9 cellular contexts compared by ENCODE assay signal in the genomic region with DNA sequence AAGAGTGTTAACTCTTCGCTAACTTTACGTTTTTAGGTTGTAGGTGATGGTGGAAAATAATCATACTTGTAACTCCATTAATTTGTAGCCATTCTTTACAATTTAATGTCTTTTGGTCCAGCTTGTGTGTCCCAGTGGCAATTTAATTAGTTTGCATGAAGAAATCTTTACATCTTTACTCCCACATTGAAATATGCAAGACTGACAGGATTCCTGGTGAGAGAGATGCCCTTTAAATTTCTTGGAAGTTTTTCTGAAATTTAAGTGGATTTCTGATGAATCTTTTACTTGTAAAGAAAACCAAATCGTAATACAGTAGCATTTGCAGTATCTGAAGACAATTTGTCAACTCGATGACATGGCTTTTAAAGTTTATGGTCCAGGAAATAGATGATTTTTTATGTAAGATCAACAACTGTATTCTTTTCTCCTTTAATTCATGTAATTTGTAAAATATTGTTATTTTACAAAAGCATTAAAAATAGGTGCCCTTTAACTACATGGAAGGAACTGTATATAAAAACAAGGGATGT. TPM values are rescaled to one million over a fixed set of nuclear protein-coding genes. Genes with fewer than 3 reads are reported as not detected.
A peak's percentile ranks its signal among the peaks of the same experiment; 100 is the strongest.
DNase-seq lines count a peak whose midpoint lies in the region; ATAC-seq lines count a peak whose summit lies in the region.
"Had no signal": no experiment of that assay in that cellular context is flagged by ENCODE, and none has a peak within 500 bp of the region (broad histone marks: within the 10 kb centered on the region; RNA-seq: fewer than 3 reads in every experiment).

No MANE protein-coding gene starts in this region.

- DNase-seq in activated CD8-positive, alpha-beta T cell treated with anti-CD3 and anti-CD28 coated beads, Interleukin-2, amount 10 ng/mL, durations not matched to agents 7 days and 5 days: no peak
- no peak for DNase-seq in DMS153 (lab: John Stamatoyannopoulos, UW)
- no peak for DNase-seq in cerebellum (ENCODE audit: low spot score)
- DNase-seq in GM19238 (ENCODE audit: insufficient read length, low spot score): no peak
- no peak for DNase-seq in NCI-H748 (lab: John Stamatoyannopoulos, UW; ENCODE audit: unreplicated experiment)
- DNase-seq: kidney glomerular epithelial cell had no signal

- no peak overlapping the region for H3K27ac Mint-ChIP-seq in activated CD8-positive, alpha-beta T cell treated with anti-CD3 and anti-CD28 coated beads, Interleukin-2, amount 10 ng/mL, durations not matched to agents 7 days and 5 days
- H3K27ac Mint-ChIP-seq in stimulated activated memory B cell treated with anti-CD40 and anti-IgM and Interleukin-4, amounts not matched to agents 10 μg/mL and 1 μg/mL and 100 μg/mL, for 72 hours: no peak overlapping the region

- no peak overlapping the region for H3K9ac ChIP-seq in HUES6 (ENCODE audit: low read length)

- ATAC-seq in activated CD8-positive, alpha-beta T cell treated with anti-CD3 and anti-CD28 coated beads, Interleukin-2, amount 10 ng/mL, durations not matched to agents 7 days and 5 days: no peak
- ATAC-seq in stimulated activated memory B cell treated with anti-CD40 and anti-IgM and Interleukin-4, amounts not matched to agents 10 μg/mL and 1 μg/mL and 100 μg/mL, for 72 hours: no peak

- H3K9me3 ChIP-seq in HUES6 (ENCODE audit: control insufficient read depth, insufficient read depth, low read depth, low read length): no peaks in the 10 kb centered on the region

- POLR2A ChIA-PET in activated CD8-positive, alpha-beta T cell treated with anti-CD3 and anti-CD28 coated beads, Interleukin-2, amount 10 ng/mL, durations not matched to agents 7 days and 5 days (lab: Charles Lee): interaction anchor here (1.0 kb wide), 1 partner anchor 264 kb away, joined by 3 read pairs; no protein-coding TSS in a partner anchor

- H3K9me3 Mint-ChIP-seq in activated CD8-positive, alpha-beta T cell treated with anti-CD3 and anti-CD28 coated beads, Interleukin-2, amount 10 ng/mL, durations not matched to agents 7 days and 5 days (ENCODE audit: insufficient read depth): no peaks in the 10 kb centered on the region
- no peaks in the 10 kb centered on the region for H3K9me3 Mint-ChIP-seq in stimulated activated memory B cell treated with anti-CD40 and anti-IgM and Interleukin-4, amounts not matched to agents 10 μg/mL and 1 μg/mL and 100 μg/mL, for 72 hours

- peaks cover 24% of the 10 kb centered on the region for H3K4me1 Mint-ChIP-seq in activated CD8-positive, alpha-beta T cell treated with anti-CD3 and anti-CD28 coated beads, Interleukin-2, amount 10 ng/mL, durations not matched to agents 7 days and 5 days (ENCODE audit: low read depth)
- peaks cover 35% of the 10 kb centered on the region for H3K4me1 Mint-ChIP-seq in stimulated activated memory B cell treated with anti-CD40 and anti-IgM and Interleukin-4, amounts not matched to agents 10 μg/mL and 1 μg/mL and 100 μg/mL, for 72 hours

- H3K36me3 Mint-ChIP-seq in activated CD8-positive, alpha-beta T cell treated with anti-CD3 and anti-CD28 coated beads, Interleukin-2, amount 10 ng/mL, durations not matched to agents 7 days and 5 days (ENCODE audit: low read depth): no peaks in the 10 kb centered on the region
- H3K36me3 Mint-ChIP-seq in stimulated activated memory B cell treated with anti-CD40 and anti-IgM and Interleukin-4, amounts not matched to agents 10 μg/mL and 1 μg/mL and 100 μg/mL, for 72 hours: no peaks in the 10 kb centered on the region

- H3K4me3 Mint-ChIP-seq in activated CD8-positive, alpha-beta T cell treated with anti-CD3 and anti-CD28 coated beads, Interleukin-2, amount 10 ng/mL, durations not matched to agents 7 days and 5 days: peak overlapping the region; percentile 62
- peak overlapping the region; percentile 84 for H3K4me3 Mint-ChIP-seq in stimulated activated memory B cell treated with anti-CD40 and anti-IgM and Interleukin-4, amounts not matched to agents 10 μg/mL and 1 μg/mL and 100 μg/mL, for 72 hours

- H3K4me3 ChIP-seq in HUES6 (ENCODE audit: low read depth, low read length) (peak overlapping the region; percentile 86), iPS-11a (ENCODE audit: low read depth, low read length) (peak overlapping the region; percentile 69)

- H3K36me3 ChIP-seq in HUES6 (ENCODE audit: control insufficient read depth, insufficient read depth, low read length): no peaks in the 10 kb centered on the region

- CTCF ChIA-PET in activated CD8-positive, alpha-beta T cell treated with anti-CD3 and anti-CD28 coated beads, Interleukin-2, amount 10 ng/mL, durations not matched to agents 7 days and 5 days (lab: Charles Lee): interaction anchor here (3.9 to 6.7 kb wide), 2 partner anchors 239 to 263 kb away, joined by 56 to 79 read pairs; no protein-coding TSS in a partner anchor

- H3K4me1 ChIP-seq in HUES6 (ENCODE audit: control insufficient read depth, insufficient read depth, low read length): peaks cover 49% of the 10 kb centered on the region

- H3K27ac ChIP-seq in HUES6 (ENCODE audit: low read depth, low read length): no peak overlapping the region

- H3K27me3 ChIP-seq in HUES6 (ENCODE audit: control insufficient read depth, insufficient read depth, low read length): no peaks in the 10 kb centered on the region

- peaks cover 12% of the 10 kb centered on the region for H3K27me3 Mint-ChIP-seq in activated CD8-positive, alpha-beta T cell treated with anti-CD3 and anti-CD28 coated beads, Interleukin-2, amount 10 ng/mL, durations not matched to agents 7 days and 5 days (ENCODE audit: low read depth)
- no peaks in the 10 kb centered on the region for H3K27me3 Mint-ChIP-seq in stimulated activated memory B cell treated with anti-CD40 and anti-IgM and Interleukin-4, amounts not matched to agents 10 μg/mL and 1 μg/mL and 100 μg/mL, for 72 hours

RNA-seq across cellular contexts. Expression of gene PHLPP1, which starts 3.0 kb away (rescaled TPM):
- total RNA-seq in activated CD8-positive, alpha-beta T cell treated with anti-CD3 and anti-CD28 coated beads, Interleukin-2, amount 10 ng/mL, durations not matched to agents 7 days and 5 days: 1 to 10 TPM; 2.9 to 3.5 TPM
- total RNA-seq in cerebellum: 23.5 TPM
